Comparison of ENCODE assay signal across 12 cellular contexts in genomic region chr11:16511109-16511806, GRCh38.
DNase-seq lines count a peak whose midpoint lies in the region; ATAC-seq and TF ChIP-seq lines count a peak whose summit lies in the region.
"Had no signal": no experiment of that assay in that cellular context is flagged by ENCODE, and none has a peak within 500 bp of the region (broad histone marks: within the 10 kb centered on the region; RNA-seq: fewer than 3 reads in every experiment).

No MANE protein-coding gene starts in this region.

- intact Hi-C loops in left ventricle myocardium superior (cut with micrococcal nuclease): no loop called here
- intact Hi-C loops in Right ventricle myocardium inferior (cut with DNase I): no loop called here
- intact Hi-C loops in uterus (cut with DNase I; ENCODE audit: low total_unique reads): no loop called here

- TF ChIP-seq CTCF in RWPE1 (conservative IDR thresholded peaks at IDR 0.05; ENCODE audit: low read depth): no peak
- no peak for TF ChIP-seq CTCF in uterus (IDR thresholded peaks at IDR 0.05)

- no peaks in the 10 kb centered on the region for H3K27me3 ChIP-seq in uterus
- H3K27me3 ChIP-seq: BLaER1 had no signal

- TF ChIP-seq POLR2A in uterus (IDR thresholded peaks at IDR 0.05): no peak

- DNase-seq in left ventricle myocardium superior (no peak), Right ventricle myocardium inferior (ENCODE audit: missing footprints) (no peak), RWPE1 (ENCODE audit: low spot score) (peak; percentile 46), hepatic stellate cell (ENCODE audit: low spot score) (peak; percentile 31), uterus (no peak)
- no peak for DNase-seq in activated effector memory CD4-positive, alpha-beta T cell treated with anti-CD3 and anti-CD28 coated beads, Interleukin-2, amount 50 U/mL, for 16 hours
- DNase-seq: activated CD4-positive, CD25-positive, alpha-beta regulatory T cell treated with anti-CD3 and anti-CD28 coated beads, Interleukin-2, amount 50 U/mL, for 72 hours had no signal

- POLR2A ChIA-PET in RWPE1 (lab: Yijun Ruan, JAX; ENCODE audit: low non-redundant PET): no interaction called here

- H3K9me3 ChIP-seq in uterus: no peaks in the 10 kb centered on the region
- H3K9me3 ChIP-seq: prostate gland had no signal

- ATAC-seq in left ventricle myocardium superior (peak; percentile 28), Right ventricle myocardium inferior (no peak), GM19463 (IDR thresholded peaks at IDR 0.05; ENCODE audit: unreplicated experiment) (no peak), HG03139 (IDR thresholded peaks at IDR 0.05; ENCODE audit: unreplicated experiment) (no peak)

- H3K4me1 ChIP-seq in uterus: no peaks in the 10 kb centered on the region
- H3K4me1 ChIP-seq: BLaER1, prostate gland had no signal

- CTCF ChIA-PET in RWPE1 (lab: Yijun Ruan, JAX): interaction anchor here (0.6 kb wide), 1 partner anchor 96 kb away, joined by 4 read pairs; no protein-coding TSS in a partner anchor

- H3K4me3 ChIP-seq in uterus: no peak overlapping the region
- H3K4me3 ChIP-seq: BLaER1, prostate gland had no signal

- H3K36me3 ChIP-seq in uterus: no peaks in the 10 kb centered on the region
- H3K36me3 ChIP-seq: BLaER1, prostate gland had no signal

- H3K27ac ChIP-seq in RWPE1: no peak overlapping the region
- no peak overlapping the region for H3K27ac ChIP-seq in uterus
- H3K27ac ChIP-seq: BLaER1, KMS-11, prostate gland had no signal

Comparison
In these comparisons a context has a peak if more than half of its experiments do, and no peak if none do; other contexts are left out.
1. DNase-seq: peak in RWPE1 (single experiment) and hepatic stellate cell (single experiment); none in left ventricle myocardium superior (single experiment), Right ventricle myocardium inferior (single experiment), uterus (0 of 2) and activated effector memory CD4-positive, alpha-beta T cell treated with anti-CD3 and anti-CD28 coated beads, Interleukin-2, amount 50 U/mL, for 16 hours (single experiment).